ENCODE assay signal across 20 cellular contexts in the genomic region with DNA sequence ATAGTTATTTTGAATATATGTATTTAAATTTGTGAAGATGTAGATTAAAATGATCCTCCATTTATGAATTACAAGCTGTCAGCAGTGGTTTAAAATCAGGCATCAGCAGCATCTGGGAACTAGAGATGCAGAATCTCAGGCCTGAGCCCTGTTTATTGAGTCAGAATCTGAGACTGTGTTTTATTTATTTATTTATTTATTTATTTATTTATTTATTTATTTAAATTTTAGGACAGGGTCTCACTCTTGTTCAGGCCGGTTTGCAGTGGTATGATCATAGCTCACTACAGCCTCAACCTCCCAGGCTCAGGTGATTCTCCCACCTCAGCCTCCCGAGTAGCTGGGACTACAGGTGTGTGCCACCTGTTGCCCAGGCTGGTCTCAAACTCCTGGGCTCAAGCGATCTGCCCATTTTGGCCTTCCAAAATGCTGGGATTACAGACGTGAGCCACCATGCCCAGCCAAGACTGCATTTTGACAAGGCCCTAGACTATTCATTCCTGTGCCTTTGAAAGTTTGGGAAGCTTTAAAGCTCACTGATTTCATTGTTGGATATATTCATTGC.
"Had no signal": no experiment of that assay in that cellular context is flagged by ENCODE, and none has a peak within 500 bp of the region (broad histone marks: within the 10 kb centered on the region; RNA-seq: fewer than 3 reads in every experiment).

No MANE protein-coding gene starts in this region.

- H3K27ac Mint-ChIP-seq: activated naive CD8-positive, alpha-beta T cell treated with anti-CD3 and anti-CD28 coated beads, Interleukin-2, amount 50 U/mL, for 24 hours; activated T-helper 2 cell treated with anti-CD3 and anti-CD28 coated beads, Interferon-gamma antibody, Interleukin-2, Interleukin-4, amounts not matched to agents 10 μg/mL and 5 μg/mL and 100 μg/mL, durations not matched to agents 14 hours and 24 hours and 36 hours; dendritic cell treated with granulocyte-macrophage colony-stimulating factor and Interleukin-4, amounts not matched to agents 40 ng/mL and 50 ng/mL, for 4 days; T-cell; WTC11 had no signal

- H3K9me3 ChIP-seq: sigmoid colon had no signal

- H3K4me2 ChIP-seq: smooth muscle cell had no signal

- H3K4me3 Mint-ChIP-seq: activated naive CD8-positive, alpha-beta T cell treated with anti-CD3 and anti-CD28 coated beads, Interleukin-2, amount 50 U/mL, for 24 hours; dendritic cell treated with granulocyte-macrophage colony-stimulating factor and Interleukin-4, amounts not matched to agents 40 ng/mL and 50 ng/mL, for 4 days; T-cell; WTC11 had no signal

- H3K27me3 ChIP-seq: sigmoid colon had no signal

- DNase-seq: activated naive CD4-positive, alpha-beta T cell; activated naive CD8-positive, alpha-beta T cell treated with anti-CD3 and anti-CD28 coated beads, Interleukin-2, amount 50 U/mL, for 24 hours; activated T-cell treated with anti-CD3 and anti-CD28 coated beads, Interleukin-2, amount 50 U/mL, for 1 hour; effector CD4-positive, alpha-beta T cell; foreskin melanocyte; glutamatergic neuron; hippocampal formation; left ventricle myocardium superior; mammary epithelial cell; midbrain; occipital lobe; sigmoid colon; stimulated activated CD4-positive, alpha-beta T cell treated with anti-CD3 and anti-CD28 coated beads, Interleukin-2, amount 100 ng/mL, for 48 hours; stimulated activated naive CD8-positive, alpha-beta T cell treated with anti-CD3 and anti-CD28 coated beads, Interleukin-15, Interleukin-2, amounts not matched to agents 100 U/mL and 50 U/mL, for 24 hours; T-cell had no signal

- H3K4me3 ChIP-seq: sigmoid colon, smooth muscle cell had no signal

- H3K27ac ChIP-seq: sigmoid colon had no signal

- ATAC-seq: activated naive CD8-positive, alpha-beta T cell treated with anti-CD3 and anti-CD28 coated beads, Interleukin-2, amount 50 U/mL, for 24 hours; left ventricle myocardium superior; SK-N-SH treated with all-trans-retinoic acid at 6 μM for 48 hours; stimulated activated naive CD8-positive, alpha-beta T cell treated with anti-CD3 and anti-CD28 coated beads, Interleukin-15, Interleukin-2, amounts not matched to agents 100 U/mL and 50 U/mL, for 24 hours; T-cell; WTC11 had no signal

- H3K27me3 Mint-ChIP-seq: activated naive CD8-positive, alpha-beta T cell treated with anti-CD3 and anti-CD28 coated beads, Interleukin-2, amount 50 U/mL, for 24 hours; dendritic cell treated with granulocyte-macrophage colony-stimulating factor and Interleukin-4, amounts not matched to agents 40 ng/mL and 50 ng/mL, for 4 days; T-cell had no signal

- H3K9me3 Mint-ChIP-seq: activated naive CD8-positive, alpha-beta T cell treated with anti-CD3 and anti-CD28 coated beads, Interleukin-2, amount 50 U/mL, for 24 hours; activated T-helper 2 cell treated with anti-CD3 and anti-CD28 coated beads, Interferon-gamma antibody, Interleukin-2, Interleukin-4, amounts not matched to agents 10 μg/mL and 5 μg/mL and 100 μg/mL, durations not matched to agents 14 hours and 24 hours and 36 hours; dendritic cell treated with granulocyte-macrophage colony-stimulating factor and Interleukin-4, amounts not matched to agents 40 ng/mL and 50 ng/mL, for 4 days; T-cell; WTC11 had no signal
